16 cellular contexts compared by ENCODE assay signal in genomic region chr11:61150656-61151544, GRCh38. TPM values are rescaled to one million over a fixed set of nuclear protein-coding genes. Genes with fewer than 3 reads are reported as not detected.
DNase-seq lines count a peak whose midpoint lies in the region; ATAC-seq and TF ChIP-seq lines count a peak whose summit lies in the region.
"Had no signal": no experiment of that assay in that cellular context is flagged by ENCODE, and none has a peak within 500 bp of the region (broad histone marks: within the 10 kb centered on the region; RNA-seq: fewer than 3 reads in every experiment).

No MANE protein-coding gene starts in this region.

- peak overlapping the region; percentile 27 for H4K8ac ChIP-seq in mesenchymal stem cell (ENCODE audit: low read length)

- H3K4me1 Mint-ChIP-seq in Calu3 (ENCODE audit: low read depth, unreplicated experiment) (peaks cover 67% of the 10 kb centered on the region), MCF 10A (ENCODE audit: insufficient read depth, unreplicated experiment) (peaks cover 30% of the 10 kb centered on the region)

- H4K91ac ChIP-seq in mesenchymal stem cell (ENCODE audit: low read length), result peak overlapping the region; percentile 55

- no peak overlapping the region for H2AFZ ChIP-seq in mesenchymal stem cell (ENCODE audit: low read depth, low read length)

- no peak overlapping the region for H3K27ac ChIP-seq in mesenchymal stem cell (ENCODE audit: low read length, poor library complexity, severe bottlenecking)
- peak overlapping the region in 3 of 4 donors; percentile 36 to 71 (median 65) for H3K27ac ChIP-seq in gastrocnemius medialis

- in situ Hi-C loops in gastrocnemius medialis (cut with MboI; ENCODE audit: low sequenced_read_pairs in 4 of 4), result loop anchor here in 1 of 4 donors (25.0 kb wide), 1 partner anchor 239 kb away; the partner anchor contains the start of genes PRPF19, TMEM109 and TMEM132A

- peaks cover 5 to 10% of the 10 kb centered on the region in 2 experiments for H3K36me3 ChIP-seq in mesenchymal stem cell (ENCODE audit: control insufficient read depth in 1 of 2, insufficient read depth in 2 of 2, low read depth in 1 of 2, low read length in 2 of 2)
- H3K36me3 ChIP-seq in gastrocnemius medialis, result no peaks in the 10 kb centered on the region

- CTCF ChIA-PET in Calu3 (lab: Charles Lee) (interaction anchor here (0.9 kb wide), 1 partner anchor 10 kb away, joined by 3 read pairs; no protein-coding TSS in a partner anchor), MCF 10A (lab: Yijun Ruan, JAX) (interaction anchor here (0.6 to 1.8 kb wide), 5 partner anchors 9 to 235 kb away, joined by 3 to 5 read pairs (median 3); no protein-coding TSS in a partner anchor)

- peaks cover 30% of the 10 kb centered on the region for H3K4me1 ChIP-seq in mesenchymal stem cell (ENCODE audit: control insufficient read depth, insufficient read depth, low read depth, low read length)
- H3K4me1 ChIP-seq in gastrocnemius medialis, result peaks cover 50 to 53% of the 10 kb centered on the region in 2 donors

- no peak overlapping the region for H3K4ac ChIP-seq in mesenchymal stem cell (ENCODE audit: low read depth in 1 of 2, low read length in 2 of 2)

- ATAC-seq in gastrocnemius medialis (no peak), GM21423 (IDR thresholded peaks at IDR 0.05; ENCODE audit: unreplicated experiment) (no peak)

- H3K9ac ChIP-seq in mesenchymal stem cell (ENCODE audit: low read length), result no peak overlapping the region
- H3K9ac ChIP-seq: SK-N-SH had no signal

- H3K27me3 Mint-ChIP-seq in Calu3 (ENCODE audit: unreplicated experiment), result no peaks in the 10 kb centered on the region
- H3K27me3 Mint-ChIP-seq in MCF 10A (ENCODE audit: insufficient read depth, unreplicated experiment), result no peaks in the 10 kb centered on the region
- H3K27me3 Mint-ChIP-seq: stimulated activated naive CD8-positive, alpha-beta T cell treated with anti-CD3 and anti-CD28 coated beads, Interleukin-15, Interleukin-2, amounts not matched to agents 100 ng/mL and 50 ng/mL, for 24 hours had no signal

- no peak overlapping the region for H3K14ac ChIP-seq in mesenchymal stem cell (ENCODE audit: low read length in 2 of 2)

- peak overlapping the region; percentile 98 for H2AK5ac ChIP-seq in mesenchymal stem cell (ENCODE audit: low read length, severe bottlenecking)

- BruUV-seq in Calu3 (replicated peaks; lab: Mats Ljungman, UMichigan), result no TSS peak
- BruUV-seq in MCF 10A (replicated peaks; lab: Mats Ljungman, UMichigan), result no TSS peak

- H3K4me2 ChIP-seq in mesenchymal stem cell (ENCODE audit: low read length, poor library complexity, severe bottlenecking), result no peak overlapping the region
- H3K4me2 ChIP-seq: SK-N-SH had no signal

- TF ChIP-seq POLR2A in gastrocnemius medialis (IDR thresholded peaks at IDR 0.05), result no peak

- H3K9me3 Mint-ChIP-seq in Calu3 (ENCODE audit: low read depth, unreplicated experiment) (peaks cover 8% of the 10 kb centered on the region), MCF 10A (ENCODE audit: unreplicated experiment) (peaks cover 20% of the 10 kb centered on the region)

- H2BK120ac ChIP-seq in mesenchymal stem cell (ENCODE audit: low read depth, low read length), result no peak overlapping the region

- peak overlapping the region; percentile 23 to 34 for H3K18ac ChIP-seq in mesenchymal stem cell (ENCODE audit: low read depth in 1 of 2, low read length in 2 of 2)

- H3K27ac Mint-ChIP-seq in Calu3 (ENCODE audit: unreplicated experiment), result peak overlapping the region; percentile 86
- peak overlapping the region; percentile 89 for H3K27ac Mint-ChIP-seq in MCF 10A (ENCODE audit: low read depth, unreplicated experiment)
- H3K27ac Mint-ChIP-seq: stimulated activated naive CD8-positive, alpha-beta T cell treated with anti-CD3 and anti-CD28 coated beads, Interleukin-15, Interleukin-2, amounts not matched to agents 100 ng/mL and 50 ng/mL, for 24 hours had no signal

- no peak for TF ChIP-seq CTCF in Calu3 (IDR thresholded peaks at IDR 0.05; ENCODE audit: unreplicated experiment)
- TF ChIP-seq CTCF in MCF 10A (IDR thresholded peaks at IDR 0.05; ENCODE audit: unreplicated experiment), result no peak
- no peak for TF ChIP-seq CTCF in gastrocnemius medialis (IDR thresholded peaks at IDR 0.05 in 4 of 5, conservative IDR thresholded peaks at IDR 0.05 in 1 of 5)

- H3K27me3 ChIP-seq in mesenchymal stem cell (ENCODE audit: control insufficient read depth in 1 of 2, insufficient read depth in 1 of 2, low read length in 2 of 2) (no peaks in the 10 kb centered on the region), gastrocnemius medialis (no peaks in the 10 kb centered on the region)

- H3K36me3 Mint-ChIP-seq in Calu3 (ENCODE audit: insufficient read depth, unreplicated experiment), result peaks cover 32% of the 10 kb centered on the region
- peaks cover 26% of the 10 kb centered on the region for H3K36me3 Mint-ChIP-seq in MCF 10A (ENCODE audit: insufficient read depth, unreplicated experiment)

- peak overlapping the region; percentile 20 to 61 for H2BK12ac ChIP-seq in mesenchymal stem cell (ENCODE audit: low read length in 2 of 2)

- 85% methylated on average over 19 of the region's 19 CpGs for WGBS in mesenchymal stem cell

- H3K4me3 Mint-ChIP-seq in Calu3 (ENCODE audit: low read depth, unreplicated experiment) (peak overlapping the region; percentile 57), MCF 10A (ENCODE audit: unreplicated experiment) (no peak overlapping the region)
- H3K4me3 Mint-ChIP-seq: stimulated activated naive CD8-positive, alpha-beta T cell treated with anti-CD3 and anti-CD28 coated beads, Interleukin-15, Interleukin-2, amounts not matched to agents 100 ng/mL and 50 ng/mL, for 24 hours had no signal

- DNase-seq in Calu3 (no peak), MCF 10A (ENCODE audit: unreplicated experiment) (no peak), mesenchymal stem cell (no peak), gastrocnemius medialis (no peak), kidney glomerular epithelial cell (lab: John Stamatoyannopoulos, UW) (no peak), COR-L47 (lab: John Stamatoyannopoulos, UW) (no peak), NCI-H1930 (lab: John Stamatoyannopoulos, UW) (no peak)
- DNase-seq: activated naive CD4-positive, alpha-beta T cell treated with Interleukin-2 at 50 U/mL for 16 hours; left cardiac atrium; NCI-H1417; NCI-H446; SK-N-SH had no signal

- H3K23ac ChIP-seq in mesenchymal stem cell (ENCODE audit: low read length in 2 of 2), result peak overlapping the region in 1 of 2 experiments; percentile 57

- POLR2A ChIA-PET in MCF 10A (lab: Yijun Ruan, JAX), result interaction anchor here (1.1 kb wide), 1 partner anchor 9 kb away, joined by 4 read pairs; no protein-coding TSS in a partner anchor

- no peak overlapping the region for H2BK5ac ChIP-seq in mesenchymal stem cell (ENCODE audit: low read depth, low read length, poor library complexity, severe bottlenecking)

- no peak overlapping the region for H3K4me3 ChIP-seq in mesenchymal stem cell (ENCODE audit: insufficient read depth in 1 of 2, low read depth in 1 of 2, low read length in 2 of 2)
- no peak overlapping the region for H3K4me3 ChIP-seq in gastrocnemius medialis

- no peak overlapping the region for H2BK15ac ChIP-seq in mesenchymal stem cell (ENCODE audit: low read depth, poor library complexity, severe bottlenecking)

- peaks cover 17% of the 10 kb centered on the region for H3K9me3 ChIP-seq in mesenchymal stem cell (ENCODE audit: control insufficient read depth, low read length)
- no peaks in the 10 kb centered on the region for H3K9me3 ChIP-seq in gastrocnemius medialis

- intact Hi-C loops in Calu3 (cut with micrococcal nuclease; ENCODE audit: unreplicated experiment), result no loop called here
- intact Hi-C loops in MCF 10A (cut with micrococcal nuclease), result no loop called here
- intact Hi-C loops in gastrocnemius medialis (cut with DNase I; ENCODE audit: low total_unique reads), result loop anchor here (5.0 kb wide), 1 partner anchor 531 kb away; the partner anchor contains the start of gene DAGLA

- peaks cover 40% of the 10 kb centered on the region for H3K79me1 ChIP-seq in mesenchymal stem cell (replicated peaks; ENCODE audit: low read length, poor library complexity, severe bottlenecking)

RNA-seq across cellular contexts. Expression of gene VPS37C, which starts 10.3 kb away (rescaled TPM):
- total RNA-seq in Calu3 (2022) (22.7 TPM in 2 replicates), MCF 10A (2022) (20.5 and 23.3 TPM in 2 replicates), gastrocnemius medialis (10 to 100 TPM; 17.7 to 27.1 (median 23.5) TPM)
- polyA plus RNA-seq in mesenchymal stem cell (2013, experiment 1 of 2), result 15.0 TPM
- 14.7 TPM for polyA plus RNA-seq in mesenchymal stem cell (2013, experiment 2 of 2)

RNA-seq across cellular contexts. Expression of gene CD5, which starts 48.6 kb away (rescaled TPM):
- total RNA-seq in Calu3 (2022), result not detected in 2 replicates
- not detected in 2 replicates for total RNA-seq in MCF 10A (2022)
- not detected for polyA plus RNA-seq in mesenchymal stem cell (2013, experiment 1 of 2)
- not detected for polyA plus RNA-seq in mesenchymal stem cell (2013, experiment 2 of 2)
- total RNA-seq in gastrocnemius medialis, result under 1 TPM in 2 of 4 donors, not detected in 2; 0.46 to 0.53 TPM
- total RNA-seq: cardiac septum had no signal
- polyA plus RNA-seq: neural cell, SK-N-SH had no signal

RNA-seq across cellular contexts. Expression of gene PGA3, which starts 52.4 kb away (rescaled TPM):
- total RNA-seq in Calu3 (2022), result not detected in 2 replicates
- total RNA-seq in MCF 10A (2022), result not detected in 2 replicates
- polyA plus RNA-seq in mesenchymal stem cell (2013, experiment 1 of 2), result not detected
- polyA plus RNA-seq in mesenchymal stem cell (2013, experiment 2 of 2), result not detected
- not detected for total RNA-seq in gastrocnemius medialis
- polyA plus RNA-seq: neural cell, SK-N-SH had no signal
